ENCODE assay signal across 8 cellular contexts in the genomic region with DNA sequence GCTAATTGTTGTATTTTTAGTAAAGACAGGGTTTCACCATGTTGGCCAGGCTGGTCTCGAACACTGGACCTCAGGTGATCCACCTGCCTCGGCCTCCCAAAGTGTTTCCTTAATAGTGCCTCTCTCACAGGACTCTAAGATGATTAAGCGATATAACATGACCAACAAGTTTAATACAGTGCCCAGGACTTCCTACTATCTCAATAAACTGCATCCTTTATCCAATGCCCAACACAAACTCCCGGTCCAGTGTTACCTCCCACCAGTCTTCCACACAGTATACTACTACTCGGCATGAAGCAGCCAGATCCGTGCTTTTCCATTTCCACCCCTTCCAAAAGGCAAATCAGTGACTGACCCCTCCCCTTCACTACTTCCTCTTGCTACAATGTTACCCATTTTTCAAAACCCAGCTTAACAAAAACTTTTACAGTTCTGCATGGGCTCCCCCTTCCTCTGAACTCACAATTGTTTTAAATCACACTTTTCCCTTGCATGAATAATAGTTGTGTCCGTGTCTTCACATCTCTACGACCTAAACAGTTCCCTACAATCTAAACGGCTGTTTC. TPM values are rescaled to one million over a fixed set of nuclear protein-coding genes. Genes with fewer than 3 reads are reported as not detected.
DNase-seq lines count a peak whose midpoint lies in the region; ATAC-seq and TF ChIP-seq lines count a peak whose summit lies in the region.

No MANE protein-coding gene starts in this region.

- POLR2A ChIA-PET in activated CD4-positive, alpha-beta T cell treated with anti-CD3 and anti-CD28 coated beads for 36 hours (lab: Charles Lee), result interaction anchor here (0.6 kb wide), 1 partner anchor 79 kb away, joined by 4 read pairs; no protein-coding TSS in a partner anchor
- POLR2A ChIA-PET in WTC11 (lab: Charles Lee), result interaction anchor here (0.9 to 1.1 kb wide), 2 partner anchors 33 to 102 kb away, joined by 3 to 5 read pairs; a partner anchor contains a TSS

- no peak for DNase-seq in activated CD4-positive, alpha-beta T cell treated with anti-CD3 and anti-CD28 coated beads for 36 hours
- DNase-seq in activated CD4-positive, alpha-beta T cell treated with anti-CD3 and anti-CD28 coated beads, Interleukin-2, amount 50 U/mL, for 4 hours, result no peak
- DNase-seq in WTC11 (ENCODE audit: low spot score) (no peak), thoracic aorta (ENCODE audit: low spot score) (no peak)

- peaks cover 54% of the 10 kb centered on the region for H3K4me1 Mint-ChIP-seq in activated CD4-positive, alpha-beta T cell treated with anti-CD3 and anti-CD28 coated beads for 36 hours
- peaks cover 13% of the 10 kb centered on the region for H3K4me1 Mint-ChIP-seq in WTC11

- H3K9me3 ChIP-seq in iPS-15b (ENCODE audit: control insufficient read depth, insufficient read depth, low read length) (no peaks in the 10 kb centered on the region), thoracic aorta (no peaks in the 10 kb centered on the region)

- H3K4me3 ChIP-seq in iPS-15b (ENCODE audit: low read depth, low read length) (peak overlapping the region; percentile 97), thoracic aorta (peak overlapping the region; percentile 80)

- H3K4me1 ChIP-seq in iPS-15b (ENCODE audit: control insufficient read depth, insufficient read depth, low read length) (no peaks in the 10 kb centered on the region), thoracic aorta (ENCODE audit: control insufficient read depth in 1 of 2, low read depth in 2 of 2) (peaks cover 10 to 18% of the 10 kb centered on the region in 2 donors)

- no peaks in the 10 kb centered on the region for H3K27me3 Mint-ChIP-seq in activated CD4-positive, alpha-beta T cell treated with anti-CD3 and anti-CD28 coated beads for 36 hours
- no peaks in the 10 kb centered on the region for H3K27me3 Mint-ChIP-seq in WTC11 (ENCODE audit: low read depth)

- ATAC-seq in activated CD4-positive, alpha-beta T cell treated with anti-CD3 and anti-CD28 coated beads for 36 hours, result no peak
- no peak for ATAC-seq in WTC11
- no peak for ATAC-seq in thoracic aorta (ENCODE audit: insufficient number of reproducible peaks, low FRiP score, low read depth)
- ATAC-seq in GM21526 (IDR thresholded peaks at IDR 0.05; ENCODE audit: low FRiP score, unreplicated experiment), result no peak
- ATAC-seq in GM19035 (IDR thresholded peaks at IDR 0.05; ENCODE audit: unreplicated experiment), result no peak
- no peak for ATAC-seq in GM19328 (IDR thresholded peaks at IDR 0.05; ENCODE audit: unreplicated experiment)

- no peaks in the 10 kb centered on the region for H3K27me3 ChIP-seq in iPS-15b (ENCODE audit: control insufficient read depth, insufficient read depth, low read length)
- H3K27me3 ChIP-seq in thoracic aorta (replicated peaks; ENCODE audit: insufficient read depth), result no peaks in the 10 kb centered on the region

- H3K36me3 Mint-ChIP-seq in activated CD4-positive, alpha-beta T cell treated with anti-CD3 and anti-CD28 coated beads for 36 hours (ENCODE audit: low read depth), result peaks cover 72% of the 10 kb centered on the region
- H3K36me3 Mint-ChIP-seq in WTC11, result peaks cover 69% of the 10 kb centered on the region

- H3K27ac ChIP-seq in thoracic aorta, result peak overlapping the region in 1 of 2 donors; percentile 88

- peak overlapping the region; percentile 98 for H3K9ac ChIP-seq in iPS-15b (ENCODE audit: low read depth, low read length)

- no peaks in the 10 kb centered on the region for H3K9me3 Mint-ChIP-seq in activated CD4-positive, alpha-beta T cell treated with anti-CD3 and anti-CD28 coated beads for 36 hours (ENCODE audit: low read depth)
- H3K9me3 Mint-ChIP-seq in WTC11, result no peaks in the 10 kb centered on the region

- H3K27ac Mint-ChIP-seq in activated CD4-positive, alpha-beta T cell treated with anti-CD3 and anti-CD28 coated beads for 36 hours, result peak overlapping the region; percentile 93
- peak overlapping the region; percentile 99 for H3K27ac Mint-ChIP-seq in WTC11

- H3K4me3 Mint-ChIP-seq in activated CD4-positive, alpha-beta T cell treated with anti-CD3 and anti-CD28 coated beads for 36 hours, result peak overlapping the region; percentile 89
- H3K4me3 Mint-ChIP-seq in WTC11, result peak overlapping the region; percentile 99

- intact Hi-C loops in activated CD4-positive, alpha-beta T cell treated with anti-CD3 and anti-CD28 coated beads for 36 hours (cut with DNase I, micrococcal nuclease), result loop anchor here in 1 of 2 experiments (5.0 kb wide), 1 partner anchor 120 kb away; a partner anchor contains a TSS

- peaks cover 46% of the 10 kb centered on the region for H3K36me3 ChIP-seq in iPS-15b (ENCODE audit: control insufficient read depth, insufficient read depth, low read length)
- H3K36me3 ChIP-seq in thoracic aorta, result peaks cover 25% of the 10 kb centered on the region

- TF ChIP-seq CTCF in WTC11 (IDR thresholded peaks at IDR 0.05) (no peak), thoracic aorta (IDR thresholded peaks at IDR 0.05) (no peak)

- CTCF ChIA-PET in activated CD4-positive, alpha-beta T cell treated with anti-CD3 and anti-CD28 coated beads for 36 hours (lab: Charles Lee), result interaction anchor here (0.6 to 2.0 kb wide), 3 partner anchors 10 to 216 kb away, joined by 3 to 11 read pairs (median 10); a partner anchor contains a TSS
- CTCF ChIA-PET in WTC11 (lab: Charles Lee), result interaction anchor here (1.8 kb wide), 1 partner anchor 30 kb away, joined by 9 read pairs; no protein-coding TSS in a partner anchor

TF ChIP-seq in WTC11, 78 proteins besides CTCF, POLR2A, EP300 and RAD21:
- no peak for TF ChIP-seq NR3C1 (CRISPR knock-in tag; conservative IDR thresholded peaks at IDR 0.05; ENCODE audit: low read depth)
- TF ChIP-seq, protein P1, sequence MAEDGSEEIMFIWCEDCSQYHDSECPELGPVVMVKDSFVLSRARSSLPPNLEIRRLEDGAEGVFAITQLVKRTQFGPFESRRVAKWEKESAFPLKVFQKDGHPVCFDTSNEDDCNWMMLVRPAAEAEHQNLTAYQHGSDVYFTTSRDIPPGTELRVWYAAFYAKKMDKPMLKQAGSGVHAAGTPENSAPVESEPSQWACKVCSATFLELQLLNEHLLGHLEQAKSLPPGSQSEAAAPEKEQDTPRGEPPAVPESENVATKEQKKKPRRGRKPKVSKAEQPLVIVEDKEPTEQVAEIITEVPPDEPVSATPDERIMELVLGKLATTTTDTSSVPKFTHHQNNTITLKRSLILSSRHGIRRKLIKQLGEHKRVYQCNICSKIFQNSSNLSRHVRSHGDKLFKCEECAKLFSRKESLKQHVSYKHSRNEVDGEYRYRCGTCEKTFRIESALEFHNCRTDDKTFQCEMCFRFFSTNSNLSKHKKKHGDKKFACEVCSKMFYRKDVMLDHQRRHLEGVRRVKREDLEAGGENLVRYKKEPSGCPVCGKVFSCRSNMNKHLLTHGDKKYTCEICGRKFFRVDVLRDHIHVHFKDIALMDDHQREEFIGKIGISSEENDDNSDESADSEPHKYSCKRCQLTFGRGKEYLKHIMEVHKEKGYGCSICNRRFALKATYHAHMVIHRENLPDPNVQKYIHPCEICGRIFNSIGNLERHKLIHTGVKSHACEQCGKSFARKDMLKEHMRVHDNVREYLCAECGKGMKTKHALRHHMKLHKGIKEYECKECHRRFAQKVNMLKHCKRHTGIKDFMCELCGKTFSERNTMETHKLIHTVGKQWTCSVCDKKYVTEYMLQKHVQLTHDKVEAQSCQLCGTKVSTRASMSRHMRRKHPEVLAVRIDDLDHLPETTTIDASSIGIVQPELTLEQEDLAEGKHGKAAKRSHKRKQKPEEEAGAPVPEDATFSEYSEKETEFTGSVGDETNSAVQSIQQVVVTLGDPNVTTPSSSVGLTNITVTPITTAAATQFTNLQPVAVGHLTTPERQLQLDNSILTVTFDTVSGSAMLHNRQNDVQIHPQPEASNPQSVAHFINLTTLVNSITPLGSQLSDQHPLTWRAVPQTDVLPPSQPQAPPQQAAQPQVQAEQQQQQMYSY (CRISPR knock-in tag; IDR thresholded peaks at IDR 0.05), result peak; percentile 44; the same call in 1 of the 2 replicates

RNA-seq across cellular contexts. Expression of a gene that starts 0.9 kb away (rescaled TPM):
- total RNA-seq in activated CD4-positive, alpha-beta T cell treated with anti-CD3 and anti-CD28 coated beads for 36 hours, result 10 to 100 TPM; 93.2 to 97.1 TPM
- total RNA-seq in WTC11 (2021) (68.4 to 79.4 TPM (median 72.4 TPM) in 3 replicates), thoracic aorta (10 to 100 TPM; 41.2 to 83.0 TPM)

RNA-seq across cellular contexts. Expression of a gene that starts 11.4 kb away (rescaled TPM):
- 1 to 10 TPM; 8.1 to 8.4 TPM for total RNA-seq in activated CD4-positive, alpha-beta T cell treated with anti-CD3 and anti-CD28 coated beads for 36 hours
- total RNA-seq in WTC11 (2021) (14.1 to 15.4 TPM (median 14.5 TPM) in 3 replicates), thoracic aorta (10 to 100 TPM; 36.2 to 68.6 TPM)

RNA-seq across cellular contexts. Expression of a gene that starts 32.9 kb away (rescaled TPM):
- 1,000 to 10,000 TPM; 7,289 to 9,770 TPM for total RNA-seq in activated CD4-positive, alpha-beta T cell treated with anti-CD3 and anti-CD28 coated beads for 36 hours
- total RNA-seq in WTC11 (2021) (4,276 to 4,694 TPM (median 4,682 TPM) in 3 replicates), thoracic aorta (1,000 to 10,000 TPM; 1,700 to 2,744 TPM)

RNA-seq across cellular contexts. Expression of a gene that starts 40.0 kb away (rescaled TPM):
- 100 to 1,000 TPM; 279 to 322 TPM for total RNA-seq in activated CD4-positive, alpha-beta T cell treated with anti-CD3 and anti-CD28 coated beads for 36 hours
- total RNA-seq in WTC11 (2021) (333 to 354 TPM (median 334 TPM) in 3 replicates), thoracic aorta (100 to 1,000 TPM; 193 to 205 TPM)
